Comparison of ENCODE assay signal across 30 cellular contexts in genomic region chr5:176779537-176779936, GRCh38. TPM values are rescaled to one million over a fixed set of nuclear protein-coding genes. Genes with fewer than 3 reads are reported as not detected.
DNase-seq lines count a peak whose midpoint lies in the region; ATAC-seq, FAIRE-seq and TF ChIP-seq lines count a peak whose summit lies in the region.
"Had no signal": no experiment of that assay in that cellular context is flagged by ENCODE, and none has a peak within 500 bp of the region (broad histone marks: within the 10 kb centered on the region; RNA-seq: fewer than 3 reads in every experiment).

No MANE protein-coding gene starts in this region.

- TF ChIP-seq POLR2A in right lobe of liver (IDR thresholded peaks at IDR 0.05) (no peak), HepG2 (IDR thresholded peaks at IDR 0.05; ENCODE audit: insufficient read depth in 1 of 2, low read depth in 2 of 2, low read length in 2 of 2) (no peak)

- H3K9ac ChIP-seq in HepG2 (ENCODE audit: insufficient read depth, low read depth, low read length), result no peak overlapping the region

- no peak overlapping the region for H2AFZ ChIP-seq in HepG2 (ENCODE audit: low read length)
- H2AFZ ChIP-seq: hepatocyte had no signal

- no peaks in the 10 kb centered on the region for H3K36me3 Mint-ChIP-seq in osteocyte (ENCODE audit: unreplicated experiment)

- H3K4me3 Mint-ChIP-seq in osteocyte (ENCODE audit: unreplicated experiment), result no peak overlapping the region
- H3K4me3 Mint-ChIP-seq: activated CD8-positive, alpha-beta T cell treated with anti-CD3 and anti-CD28 coated beads, Interleukin-2, amount 10 ng/mL, durations not matched to agents 7 days and 5 days; CD8-positive, alpha-beta memory T cell; nephron; T-helper 2 cell treated with Interferon-gamma antibody and Interleukin-4, amounts not matched to agents 5 μg/mL and 100 μg/mL, for 36 hours had no signal

- WGBS in right lobe of liver (ENCODE audit: insufficient coverage, low coverage, low lambda C conversion rate, missing lambda C conversion rate), result 43% methylated on average over 3 of the region's 9 CpGs
- 46% methylated on average over 3 of the region's 9 CpGs for WGBS in HepG2 (ENCODE audit: low lambda C conversion rate)

- no peak overlapping the region for H3K4me2 ChIP-seq in HepG2 (ENCODE audit: low read depth, low read length)
- H3K4me2 ChIP-seq: hepatocyte had no signal

- H3K9me3 Mint-ChIP-seq in osteocyte (ENCODE audit: unreplicated experiment), result no peaks in the 10 kb centered on the region
- H3K9me3 Mint-ChIP-seq: nephron; T-helper 2 cell treated with Interferon-gamma antibody and Interleukin-4, amounts not matched to agents 5 μg/mL and 100 μg/mL, for 36 hours had no signal

- TF ChIP-seq RAD21 in HepG2 (CRISPR knock-in tag; IDR thresholded peaks at IDR 0.05), result no peak

- in situ Hi-C loops in HepG2 (cut with HindIII; ENCODE audit: extremely low pct_ligation_motif_present, low pct_unique_long_range_greater_than_20kb), result no loop called here

- H3K27me3 Mint-ChIP-seq in osteocyte (ENCODE audit: unreplicated experiment), result peaks cover 28% of the 10 kb centered on the region

- BruUV-seq in HepG2 (replicated peaks; lab: Mats Ljungman, UMichigan), result no TSS peak

- H3K27me3 ChIP-seq in right lobe of liver (no peaks in the 10 kb centered on the region), HepG2 (ENCODE audit: control insufficient read depth in 1 of 2, insufficient read depth in 2 of 2, low read length in 2 of 2) (peaks cover 18 to 74% of the 10 kb centered on the region in 2 experiments; a peak in 4 of 5 replicates)
- H3K27me3 ChIP-seq: BE2C, ovary, thyroid gland had no signal

- CTCF ChIA-PET in HepG2 (lab: Yijun Ruan, JAX; ENCODE audit: low intra/inter-chr PET ratio, low total read pairs), result no interaction called here

- no peak for TF ChIP-seq EP300 in HepG2 (IDR thresholded peaks at IDR 0.05; ENCODE audit: low read depth in 2 of 2, low read length in 2 of 2)
- TF ChIP-seq EP300 in HepG2 (CRISPR knock-in tag; IDR thresholded peaks at IDR 0.05; ENCODE audit: borderline replicate concordance), result no peak

- no peaks in the 10 kb centered on the region for H3K79me2 ChIP-seq in HepG2 (ENCODE audit: insufficient read depth, low read length)
- H3K79me2 ChIP-seq: hepatocyte had no signal

- intact Hi-C loops in right lobe of liver (cut with DNase I), result no loop called here
- intact Hi-C loops in HepG2 (cut with micrococcal nuclease; ENCODE audit: unreplicated experiment), result no loop called here

- POLR2A ChIA-PET in HepG2 (lab: Yijun Ruan, JAX), result no interaction called here

- H3K9me3 ChIP-seq in right lobe of liver (no peaks in the 10 kb centered on the region), HepG2 (ENCODE audit: low read length) (no peaks in the 10 kb centered on the region)
- H3K9me3 ChIP-seq: BE2C, gastrocnemius medialis, ovary, stomach, thyroid gland had no signal

- no peak for ATAC-seq in right lobe of liver
- no peak for ATAC-seq in HepG2
- ATAC-seq in HG03521 (IDR thresholded peaks at IDR 0.05; ENCODE audit: unreplicated experiment), result no peak
- ATAC-seq in GM21526 (IDR thresholded peaks at IDR 0.05; ENCODE audit: low FRiP score, unreplicated experiment), result no peak
- ATAC-seq: activated CD8-positive, alpha-beta T cell treated with anti-CD3 and anti-CD28 coated beads, Interleukin-2, amount 10 ng/mL, durations not matched to agents 7 days and 5 days; gastrocnemius medialis; left colon; Panc1 had no signal

- H3K4me1 Mint-ChIP-seq in osteocyte (ENCODE audit: unreplicated experiment), result peaks cover 2% of the 10 kb centered on the region
- H3K4me1 Mint-ChIP-seq: CD8-positive, alpha-beta memory T cell had no signal

- no peaks in the 10 kb centered on the region for H4K20me1 ChIP-seq in HepG2 (ENCODE audit: insufficient read depth, low read length)

- FAIRE-seq in HepG2 (lab: Jason Lieb, UNC) (no peak), D721Med (lab: Jason Lieb, UNC) (no peak)

- DNase-seq in right lobe of liver (peak in 2 of 3 donors; percentile 17 to 34), HepG2 (ENCODE audit: low spot score) (no peak), coronary artery (ENCODE audit: low spot score) (peak; percentile 58), osteocyte (ENCODE audit: extremely low spot score, unreplicated experiment) (peak; percentile 34), T1000 (lab: John Stamatoyannopoulos, UW) (no peak), D721Med (ENCODE audit: insufficient read length, low spot score) (no peak)
- DNase-seq: ACHN; activated CD4-positive, alpha-beta T cell treated with anti-CD3 and anti-CD28 coated beads for 4 hours; activated CD8-positive, alpha-beta T cell treated with anti-CD3 and anti-CD28 coated beads, Interleukin-2, amount 10 ng/mL, durations not matched to agents 7 days and 5 days; activated naive CD4-positive, alpha-beta T cell; BE2C; central memory CD4-positive, alpha-beta T cell; DMS 273 treated with DMSO at 0.1 percent for 48 hours; EL; gastrocnemius medialis; left colon; NCI-H1048; NCI-H2107; NCI-H748 treated with DMSO at 0.1 percent for 48 hours; SIG-M5; stomach; thyroid gland had no signal

- no peaks in the 10 kb centered on the region for H3K4me1 ChIP-seq in right lobe of liver
- H3K4me1 ChIP-seq in HepG2 (ENCODE audit: insufficient read depth, low read length), result peaks cover 13% of the 10 kb centered on the region
- H3K4me1 ChIP-seq: gastrocnemius medialis, stomach had no signal

- H3K36me3 ChIP-seq in right lobe of liver, result no peaks in the 10 kb centered on the region
- no peaks in the 10 kb centered on the region for H3K36me3 ChIP-seq in HepG2 (replicated peaks in 1 of 2; ENCODE audit: control insufficient read depth in 1 of 2, insufficient read depth in 2 of 2, low read length in 2 of 2)
- H3K36me3 ChIP-seq: BE2C, gastrocnemius medialis, ovary, stomach, thyroid gland had no signal

- H3K27ac ChIP-seq in right lobe of liver (no peak overlapping the region), HepG2 (ENCODE audit: extremely low read length, insufficient read depth, low read length) (no peak overlapping the region), coronary artery (no peak overlapping the region)
- H3K27ac ChIP-seq: gastrocnemius medialis, hepatocyte, ovary, stomach, thyroid gland had no signal

- H3K4me3 ChIP-seq in right lobe of liver (no peak overlapping the region), HepG2 (replicated peaks in 1 of 3; ENCODE audit: insufficient read depth in 1 of 3, low read depth in 2 of 3, low read length in 3 of 3) (no peak overlapping the region), coronary artery (no peak overlapping the region)
- H3K4me3 ChIP-seq: gastrocnemius medialis, hepatocyte, ovary, stomach, thyroid gland had no signal

- H3K27ac Mint-ChIP-seq in osteocyte (ENCODE audit: unreplicated experiment), result no peak overlapping the region
- H3K27ac Mint-ChIP-seq: activated CD8-positive, alpha-beta T cell treated with anti-CD3 and anti-CD28 coated beads, Interleukin-2, amount 10 ng/mL, durations not matched to agents 7 days and 5 days; CD8-positive, alpha-beta memory T cell; nephron; T-helper 2 cell treated with Interferon-gamma antibody and Interleukin-4, amounts not matched to agents 5 μg/mL and 100 μg/mL, for 36 hours had no signal

- TF ChIP-seq CTCF in right lobe of liver (IDR thresholded peaks at IDR 0.05) (no peak), HepG2 (CRISPR knock-in tag; IDR thresholded peaks at IDR 0.05) (no peak), coronary artery (IDR thresholded peaks at IDR 0.05) (no peak), osteocyte (IDR thresholded peaks at IDR 0.05) (no peak), D721Med (IDR thresholded peaks at IDR 0.05; ENCODE audit: insufficient read depth, missing control alignments) (no peak)

TF ChIP-seq in HepG2, 621 proteins besides CTCF, POLR2A, EP300 and RAD21 (continues in another document):
- TF ChIP-seq MIXL1 (CRISPR knock-in tag; IDR thresholded peaks at IDR 0.05) (no peak), ZNF138 (CRISPR knock-in tag; IDR thresholded peaks at IDR 0.05; ENCODE audit: low read depth) (no peak), ZNF878 (CRISPR knock-in tag; IDR thresholded peaks at IDR 0.05) (no peak), ATRX (CRISPR knock-in tag; IDR thresholded peaks at IDR 0.05; ENCODE audit: borderline replicate concordance) (no peak)

RNA-seq across cellular contexts. Expression of gene UNC5A, which starts 30.8 kb away (rescaled TPM):
- total RNA-seq in right lobe of liver (not detected), HepG2 (2016; rRNA removed; fragmentation: Illumina TruSeq; extraction: Trizol) (not detected in 2 replicates), osteocyte (not detected in 2 replicates)
- not detected in 2 replicates for total RNA-seq in HepG2 (2016; cell fraction: cytosol; rRNA removed; fragmentation: Illumina TruSeq; extraction: Trizol; ENCODE audit: low read depth)
- not detected in 2 replicates for total RNA-seq in HepG2 (2016; cell fraction: insoluble cytoplasmic fraction; rRNA removed; fragmentation: Illumina TruSeq; extraction: Trizol)
- not detected in 2 replicates for total RNA-seq in HepG2 (2016; cell fraction: membrane; rRNA removed; fragmentation: Illumina TruSeq; extraction: Trizol)
- not detected in 2 replicates for total RNA-seq in HepG2 (2016; cell fraction: nucleus; rRNA removed; fragmentation: Illumina TruSeq; extraction: Trizol)
- 0.03 TPM in 1 of 2 replicates, not detected in the other for polyA plus RNA-seq in HepG2 (2011; rRNA removed)
- polyA plus RNA-seq in HepG2 (2011; cell fraction: cytosol; rRNA removed), result 0.01 TPM in 1 of 2 replicates, not detected in the other
- polyA plus RNA-seq in HepG2 (2011; cell fraction: nucleus; rRNA removed), result 0.10 TPM in 1 of 2 replicates, not detected in the other
- polyA plus RNA-seq in HepG2 (2012), result not detected in 2 replicates
- polyA plus RNA-seq in HepG2 (2016; cell fraction: cytosol; fragmentation: Illumina TruSeq; extraction: Trizol; ENCODE audit: low read depth), result not detected in 2 replicates
- polyA plus RNA-seq in HepG2 (2016; cell fraction: insoluble cytoplasmic fraction; fragmentation: Illumina TruSeq; extraction: Trizol; ENCODE audit: low read depth), result not detected in 2 replicates
- polyA plus RNA-seq in HepG2 (2016; cell fraction: membrane; fragmentation: Illumina TruSeq; extraction: Trizol; ENCODE audit: low read depth), result 0.06 TPM in 1 of 2 replicates, not detected in the other
- not detected in 2 replicates for polyA plus RNA-seq in HepG2 (2016; cell fraction: nucleus; fragmentation: Illumina TruSeq; extraction: Trizol; ENCODE audit: insufficient read depth, low read depth)
- not detected in 2 replicates for polyA minus RNA-seq in HepG2 (2011; rRNA and poly(A)+ RNA removed; ENCODE audit: low replicate concordance)
- not detected in 2 replicates for polyA minus RNA-seq in HepG2 (2011; cell fraction: cytosol; rRNA and poly(A)+ RNA removed)
- polyA minus RNA-seq in HepG2 (2011; cell fraction: nucleus; rRNA and poly(A)+ RNA removed), result not detected in 2 replicates
- total RNA-seq: activated CD8-positive, alpha-beta T cell treated with anti-CD3 and anti-CD28 coated beads, Interleukin-2, amount 10 ng/mL, durations not matched to agents 7 days and 5 days; CD8-positive, alpha-beta memory T cell; left colon had no signal
- polyA plus RNA-seq: CD8-positive, alpha-beta memory T cell had no signal

Comparison
In these comparisons a context has a peak if more than half of its experiments do, and no peak if none do; other contexts are left out.
1. DNase-seq: peak in right lobe of liver (2 of 3), coronary artery (single experiment) and osteocyte (single experiment); none in HepG2 (single experiment), T1000 (single experiment) and D721Med (single experiment).